In the genomic region with DNA sequence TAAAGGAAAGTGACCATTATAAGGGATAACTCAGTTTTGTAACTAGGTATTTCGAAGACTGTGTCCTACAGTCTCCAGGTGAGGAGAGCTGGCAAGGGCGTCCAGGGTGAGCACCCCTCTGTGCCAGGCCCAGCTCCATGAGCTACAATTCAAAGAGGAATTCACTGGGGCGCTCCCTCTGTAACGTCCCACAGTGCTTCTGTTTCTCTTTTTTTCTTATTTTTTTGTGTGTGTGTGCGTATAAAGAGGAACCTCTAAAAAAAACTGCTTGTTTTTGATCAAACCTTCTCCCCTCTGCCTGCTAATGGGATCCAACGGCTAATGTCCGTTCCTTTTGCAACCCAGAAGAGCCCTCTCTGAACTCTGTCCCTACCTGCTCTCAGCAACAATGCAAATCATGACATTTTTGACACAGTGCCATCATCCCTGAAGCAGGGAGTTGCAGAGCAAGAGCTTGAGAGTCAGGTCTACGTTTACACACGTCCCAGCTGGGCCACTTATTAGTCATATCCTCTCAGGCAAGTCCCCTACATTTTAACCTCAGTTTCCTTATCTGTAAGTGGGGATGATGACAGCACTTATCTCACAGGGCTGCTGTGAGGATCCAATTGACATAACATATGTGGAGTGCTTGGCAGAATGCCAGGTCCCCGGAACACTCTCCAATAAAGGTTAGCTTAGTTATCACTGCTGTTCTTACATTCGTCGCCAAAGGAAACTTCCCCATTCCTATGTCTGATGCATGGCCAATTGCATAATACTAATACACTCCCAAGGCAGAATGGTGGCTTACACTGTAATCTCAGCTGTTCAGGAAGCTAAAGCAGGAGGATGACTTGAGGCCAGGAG, we compare ENCODE assay signal across 1 cellular context.
A peak's percentile ranks its signal among the peaks of the same experiment; 100 is the strongest.
TF ChIP-seq lines count a peak whose summit lies in the region.

No MANE protein-coding gene starts in this region.

TF ChIP-seq in SK-N-SH treated with all-trans-retinoic acid at 6 μM for 48 hours, 23 proteins besides CTCF, POLR2A, EP300 and RAD21 (continued from another document):
- TF ChIP-seq, protein P1, sequence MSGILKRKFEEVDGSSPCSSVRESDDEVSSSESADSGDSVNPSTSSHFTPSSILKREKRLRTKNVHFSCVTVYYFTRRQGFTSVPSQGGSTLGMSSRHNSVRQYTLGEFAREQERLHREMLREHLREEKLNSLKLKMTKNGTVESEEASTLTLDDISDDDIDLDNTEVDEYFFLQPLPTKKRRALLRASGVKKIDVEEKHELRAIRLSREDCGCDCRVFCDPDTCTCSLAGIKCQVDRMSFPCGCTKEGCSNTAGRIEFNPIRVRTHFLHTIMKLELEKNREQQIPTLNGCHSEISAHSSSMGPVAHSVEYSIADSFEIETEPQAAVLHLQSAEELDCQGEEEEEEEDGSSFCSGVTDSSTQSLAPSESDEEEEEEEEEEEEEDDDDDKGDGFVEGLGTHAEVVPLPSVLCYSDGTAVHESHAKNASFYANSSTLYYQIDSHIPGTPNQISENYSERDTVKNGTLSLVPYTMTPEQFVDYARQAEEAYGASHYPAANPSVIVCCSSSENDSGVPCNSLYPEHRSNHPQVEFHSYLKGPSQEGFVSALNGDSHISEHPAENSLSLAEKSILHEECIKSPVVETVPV (CRISPR knock-in tag; IDR thresholded peaks at IDR 0.05): 0 out of 2 replicates have a peak, but pooled peaks have one; percentile 58
- TF ChIP-seq SNAI2 (CRISPR knock-in tag; IDR thresholded peaks at IDR 0.05) (peak; percentile 18; the same call in 1 of the 2 replicates), ISL1 (CRISPR knock-in tag; IDR thresholded peaks at IDR 0.05) (peak; percentile 79)
- TF ChIP-seq, protein P2, sequence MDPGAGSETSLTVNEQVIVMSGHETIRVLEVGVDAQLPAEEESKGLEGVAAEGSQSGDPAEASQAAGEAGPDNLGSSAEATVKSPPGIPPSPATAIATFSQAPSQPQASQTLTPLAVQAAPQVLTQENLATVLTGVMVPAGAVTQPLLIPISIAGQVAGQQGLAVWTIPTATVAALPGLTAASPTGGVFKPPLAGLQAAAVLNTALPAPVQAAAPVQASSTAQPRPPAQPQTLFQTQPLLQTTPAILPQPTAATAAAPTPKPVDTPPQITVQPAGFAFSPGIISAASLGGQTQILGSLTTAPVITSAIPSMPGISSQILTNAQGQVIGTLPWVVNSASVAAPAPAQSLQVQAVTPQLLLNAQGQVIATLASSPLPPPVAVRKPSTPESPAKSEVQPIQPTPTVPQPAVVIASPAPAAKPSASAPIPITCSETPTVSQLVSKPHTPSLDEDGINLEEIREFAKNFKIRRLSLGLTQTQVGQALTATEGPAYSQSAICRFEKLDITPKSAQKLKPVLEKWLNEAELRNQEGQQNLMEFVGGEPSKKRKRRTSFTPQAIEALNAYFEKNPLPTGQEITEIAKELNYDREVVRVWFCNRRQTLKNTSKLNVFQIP (CRISPR knock-in tag; IDR thresholded peaks at IDR 0.05; ENCODE audit: borderline replicate concordance, low read depth): no peak
- TF ChIP-seq, protein P3, sequence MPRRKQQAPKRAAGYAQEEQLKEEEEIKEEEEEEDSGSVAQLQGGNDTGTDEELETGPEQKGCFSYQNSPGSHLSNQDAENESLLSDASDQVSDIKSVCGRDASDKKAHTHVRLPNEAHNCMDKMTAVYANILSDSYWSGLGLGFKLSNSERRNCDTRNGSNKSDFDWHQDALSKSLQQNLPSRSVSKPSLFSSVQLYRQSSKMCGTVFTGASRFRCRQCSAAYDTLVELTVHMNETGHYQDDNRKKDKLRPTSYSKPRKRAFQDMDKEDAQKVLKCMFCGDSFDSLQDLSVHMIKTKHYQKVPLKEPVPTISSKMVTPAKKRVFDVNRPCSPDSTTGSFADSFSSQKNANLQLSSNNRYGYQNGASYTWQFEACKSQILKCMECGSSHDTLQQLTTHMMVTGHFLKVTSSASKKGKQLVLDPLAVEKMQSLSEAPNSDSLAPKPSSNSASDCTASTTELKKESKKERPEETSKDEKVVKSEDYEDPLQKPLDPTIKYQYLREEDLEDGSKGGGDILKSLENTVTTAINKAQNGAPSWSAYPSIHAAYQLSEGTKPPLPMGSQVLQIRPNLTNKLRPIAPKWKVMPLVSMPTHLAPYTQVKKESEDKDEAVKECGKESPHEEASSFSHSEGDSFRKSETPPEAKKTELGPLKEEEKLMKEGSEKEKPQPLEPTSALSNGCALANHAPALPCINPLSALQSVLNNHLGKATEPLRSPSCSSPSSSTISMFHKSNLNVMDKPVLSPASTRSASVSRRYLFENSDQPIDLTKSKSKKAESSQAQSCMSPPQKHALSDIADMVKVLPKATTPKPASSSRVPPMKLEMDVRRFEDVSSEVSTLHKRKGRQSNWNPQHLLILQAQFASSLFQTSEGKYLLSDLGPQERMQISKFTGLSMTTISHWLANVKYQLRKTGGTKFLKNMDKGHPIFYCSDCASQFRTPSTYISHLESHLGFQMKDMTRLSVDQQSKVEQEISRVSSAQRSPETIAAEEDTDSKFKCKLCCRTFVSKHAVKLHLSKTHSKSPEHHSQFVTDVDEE (CRISPR knock-in tag; IDR thresholded peaks at IDR 0.05): peak; percentile 40; the same call in 1 of the 2 replicates
